Comparison of ENCODE assay signal across 18 cellular contexts in genomic region chr4:57442241-57442640, GRCh38.
"Had no signal": no experiment of that assay in that cellular context is flagged by ENCODE, and none has a peak within 500 bp of the region (broad histone marks: within the 10 kb centered on the region; RNA-seq: fewer than 3 reads in every experiment).

No MANE protein-coding gene starts in this region.

- H3K27me3 ChIP-seq: left lung, pancreas, right lobe of liver, transverse colon, upper lobe of left lung, vagina had no signal

- H3K9me3 ChIP-seq: left lung, pancreas, psoas muscle, right lobe of liver, transverse colon, upper lobe of left lung, vagina had no signal

- H3K27ac ChIP-seq: left lung, pancreas, psoas muscle, right lobe of liver, transverse colon, upper lobe of left lung, vagina had no signal

- H3K4me1 ChIP-seq: left lung, psoas muscle, transverse colon, vagina had no signal

- DNase-seq: kidney; left lung; naive B cell; natural killer cell; psoas muscle; stimulated activated CD4-positive, alpha-beta T cell treated with anti-CD3 and anti-CD28 coated beads, Interleukin-1b, Interleukin-23, amount 100 ng/mL, for 48 hours; stimulated activated CD4-positive, alpha-beta T cell treated with anti-CD3 and anti-CD28 coated beads, Interleukin-2, amount 100 ng/mL, for 48 hours; stimulated activated CD4-positive, alpha-beta T cell treated with anti-CD3 and anti-CD28 coated beads, Interleukin-4, amount 100 ng/mL, for 4 hours; stimulated activated naive CD4-positive, alpha-beta T cell treated with Interleukin-2 at 50 U/mL for 16 hours; stimulated activated naive CD8-positive, alpha-beta T cell treated with anti-CD3 and anti-CD28 coated beads, Interleukin-15, amount 100 ng/mL, for 72 hours had no signal

- H3K4me3 ChIP-seq: left lung, lung, pancreas, psoas muscle, right lobe of liver, smooth muscle cell, transverse colon, upper lobe of left lung, vagina had no signal

- H3K36me3 ChIP-seq: left lung, pancreas, right lobe of liver, transverse colon, upper lobe of left lung, vagina had no signal

- H3K4me2 ChIP-seq: smooth muscle cell had no signal

- ATAC-seq: natural killer cell; psoas muscle; stimulated activated memory B cell treated with anti-CD40 and anti-IgM and Interleukin-4, amounts not matched to agents 10 μg/mL and 1 μg/mL and 100 μg/mL, for 72 hours; stimulated activated naive CD8-positive, alpha-beta T cell treated with anti-CD3 and anti-CD28 coated beads, Interleukin-15, amount 100 ng/mL, for 72 hours had no signal
